Comparison of ENCODE assay signal across 18 cellular contexts in genomic region chr15:45855210-45855906, GRCh38.
A peak's percentile ranks its signal among the peaks of the same experiment; 100 is the strongest.
DNase-seq lines count a peak whose midpoint lies in the region; ATAC-seq and TF ChIP-seq lines count a peak whose summit lies in the region.
"Had no signal": no experiment of that assay in that cellular context is flagged by ENCODE, and none has a peak within 500 bp of the region (broad histone marks: within the 10 kb centered on the region; RNA-seq: fewer than 3 reads in every experiment).

No MANE protein-coding gene starts in this region.

- peaks cover 5% of the 10 kb centered on the region for H3K27me3 Mint-ChIP-seq in activated T-cell treated with anti-CD3 and anti-CD28 coated beads, Interleukin-2, amount 50 U/mL, for 4 hours (ENCODE audit: low read depth)

- no peaks in the 10 kb centered on the region for H4K20me1 ChIP-seq in smooth muscle cell (ENCODE audit: low read depth)

- no peak for ATAC-seq in activated T-cell treated with anti-CD3 and anti-CD28 coated beads, Interleukin-2, amount 50 U/mL, for 4 hours
- ATAC-seq: activated T-helper 17 cell treated with anti-CD3 and anti-CD28 coated beads, Interleukin-2, amount 50 U/mL, for 72 hours had no signal

- no peak for TF ChIP-seq CTCF in LNCaP clone FGC (IDR thresholded peaks at IDR 0.05; ENCODE audit: control insufficient read depth, extremely low read depth, insufficient read depth)
- no peak for TF ChIP-seq CTCF in smooth muscle cell (IDR thresholded peaks at IDR 0.05; ENCODE audit: borderline replicate concordance, insufficient read depth, poor library complexity, severe bottlenecking)

- no peaks in the 10 kb centered on the region for H3K9me3 Mint-ChIP-seq in activated T-cell treated with anti-CD3 and anti-CD28 coated beads, Interleukin-2, amount 50 U/mL, for 4 hours

- no peaks in the 10 kb centered on the region for H3F3A ChIP-seq in smooth muscle cell (ENCODE audit: low read depth)

- H3K27me3 ChIP-seq in smooth muscle cell (ENCODE audit: low read depth) = no peaks in the 10 kb centered on the region
- H3K27me3 ChIP-seq: vagina had no signal

- H3K36me3 ChIP-seq in smooth muscle cell (ENCODE audit: low read depth) = no peaks in the 10 kb centered on the region
- H3K36me3 ChIP-seq: vagina had no signal

- H3K4me1 Mint-ChIP-seq in activated T-cell treated with anti-CD3 and anti-CD28 coated beads, Interleukin-2, amount 50 U/mL, for 4 hours (ENCODE audit: low read depth) = no peaks in the 10 kb centered on the region
- H3K4me1 Mint-ChIP-seq: activated T-helper 17 cell treated with anti-CD3 and anti-CD28 coated beads, Interleukin-2, amount 50 U/mL, for 72 hours; nephron had no signal

- 72% methylated on average over 4 of the region's 4 CpGs for WGBS in smooth muscle cell (ENCODE audit: low lambda C conversion rate)

- H3K4me1 ChIP-seq in smooth muscle cell (ENCODE audit: low read depth) = no peaks in the 10 kb centered on the region
- H3K4me1 ChIP-seq: vagina had no signal

- H3K9me3 ChIP-seq in smooth muscle cell (replicated peaks; ENCODE audit: low read depth) = no peaks in the 10 kb centered on the region
- H3K9me3 ChIP-seq: vagina had no signal

- H2AFZ ChIP-seq in smooth muscle cell (ENCODE audit: low read depth) = no peak overlapping the region

- no peak overlapping the region for H3K4me3 Mint-ChIP-seq in activated T-cell treated with anti-CD3 and anti-CD28 coated beads, Interleukin-2, amount 50 U/mL, for 4 hours
- H3K4me3 Mint-ChIP-seq: activated T-helper 17 cell treated with anti-CD3 and anti-CD28 coated beads, Interleukin-2, amount 50 U/mL, for 72 hours; nephron had no signal

- no peak overlapping the region for H3K9ac ChIP-seq in smooth muscle cell (ENCODE audit: low read depth)

- no peaks in the 10 kb centered on the region for H3K36me3 Mint-ChIP-seq in activated T-cell treated with anti-CD3 and anti-CD28 coated beads, Interleukin-2, amount 50 U/mL, for 4 hours (ENCODE audit: insufficient read depth)

- H3K79me2 ChIP-seq in smooth muscle cell (ENCODE audit: low read depth) = no peaks in the 10 kb centered on the region

- DNase-seq in LNCaP clone FGC (ENCODE audit: low read depth) = peak; percentile 81
- DNase-seq in OCI-M1 (lab: John Stamatoyannopoulos, UW) = peak; percentile 41
- no peak for DNase-seq in epithelial cell of prostate (ENCODE audit: low read depth, low spot score)
- no peak for DNase-seq in smooth muscle cell (lab: John Stamatoyannopoulos, UW; ENCODE audit: unreplicated experiment)
- DNase-seq in NCI-H524 treated with DMSO at 0.1 percent for 48 hours (lab: John Stamatoyannopoulos, UW) = no peak
- DNase-seq in activated T-cell treated with anti-CD3 and anti-CD28 coated beads, Interleukin-2, amount 50 U/mL, for 4 hours = no peak
- DNase-seq in GOT3 (lab: John Stamatoyannopoulos, UW) = no peak
- DNase-seq: caudate nucleus; head of caudate nucleus; mesenchymal stem cell; NCI-H1417 treated with DMSO at 0.1 percent for 48 hours; NCI-H226; posterior cingulate gyrus; stimulated activated CD4-positive, alpha-beta T cell treated with anti-CD3 and anti-CD28 coated beads, Interleukin-4, amount 100 ng/mL, for 24 hours had no signal

- H3K4me3 ChIP-seq in LNCaP clone FGC (ENCODE audit: low read depth, low read length) = no peak overlapping the region
- no peak overlapping the region for H3K4me3 ChIP-seq in smooth muscle cell
- H3K4me3 ChIP-seq: skin epidermis, vagina had no signal

- no peak overlapping the region for H3K4me2 ChIP-seq in smooth muscle cell

- H3K27ac ChIP-seq in epithelial cell of prostate (peak overlapping the region; percentile 74), smooth muscle cell (ENCODE audit: low read depth) (peak overlapping the region; percentile 78)
- H3K27ac ChIP-seq: vagina had no signal

Comparison
In these comparisons a context has a peak if more than half of its experiments do, and no peak if none do; other contexts are left out.
1. DNase-seq: peak in LNCaP clone FGC (single experiment) and OCI-M1 (single experiment); none in epithelial cell of prostate (single experiment), smooth muscle cell (single experiment), NCI-H524 treated with DMSO at 0.1 percent for 48 hours (single experiment), activated T-cell treated with anti-CD3 and anti-CD28 coated beads, Interleukin-2, amount 50 U/mL, for 4 hours (single experiment) and GOT3 (single experiment).